In the genomic region with DNA sequence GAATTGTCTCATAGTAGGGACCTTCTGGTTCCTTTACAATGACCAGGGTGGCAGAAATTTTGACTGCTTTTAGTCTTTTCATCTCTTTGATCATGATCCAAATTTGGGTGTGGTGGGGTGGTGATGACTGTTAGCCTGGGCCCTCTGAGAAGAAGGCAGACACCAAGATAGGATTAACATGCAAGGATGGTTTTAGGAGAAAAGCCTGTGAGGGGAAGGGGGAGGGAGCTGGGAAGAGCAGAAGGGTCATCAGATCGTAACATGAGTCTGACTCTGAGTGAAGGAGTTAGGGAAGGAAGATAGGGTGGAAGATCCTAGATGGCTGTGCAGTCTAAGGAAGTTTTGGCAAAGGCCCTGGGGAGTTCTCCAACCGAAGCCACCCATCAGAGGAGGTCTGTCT, we compare ENCODE assay signal across 1 cellular context.
TF ChIP-seq lines count a peak whose summit lies in the region.

No MANE protein-coding gene starts in this region.

TF ChIP-seq in H1, 55 proteins besides CTCF, POLR2A, EP300 and RAD21:
- no peak for TF ChIP-seq RFX5 (IDR thresholded peaks at IDR 0.05; ENCODE audit: borderline replicate concordance, low read depth, low read length)
- TF ChIP-seq, protein P1, sequence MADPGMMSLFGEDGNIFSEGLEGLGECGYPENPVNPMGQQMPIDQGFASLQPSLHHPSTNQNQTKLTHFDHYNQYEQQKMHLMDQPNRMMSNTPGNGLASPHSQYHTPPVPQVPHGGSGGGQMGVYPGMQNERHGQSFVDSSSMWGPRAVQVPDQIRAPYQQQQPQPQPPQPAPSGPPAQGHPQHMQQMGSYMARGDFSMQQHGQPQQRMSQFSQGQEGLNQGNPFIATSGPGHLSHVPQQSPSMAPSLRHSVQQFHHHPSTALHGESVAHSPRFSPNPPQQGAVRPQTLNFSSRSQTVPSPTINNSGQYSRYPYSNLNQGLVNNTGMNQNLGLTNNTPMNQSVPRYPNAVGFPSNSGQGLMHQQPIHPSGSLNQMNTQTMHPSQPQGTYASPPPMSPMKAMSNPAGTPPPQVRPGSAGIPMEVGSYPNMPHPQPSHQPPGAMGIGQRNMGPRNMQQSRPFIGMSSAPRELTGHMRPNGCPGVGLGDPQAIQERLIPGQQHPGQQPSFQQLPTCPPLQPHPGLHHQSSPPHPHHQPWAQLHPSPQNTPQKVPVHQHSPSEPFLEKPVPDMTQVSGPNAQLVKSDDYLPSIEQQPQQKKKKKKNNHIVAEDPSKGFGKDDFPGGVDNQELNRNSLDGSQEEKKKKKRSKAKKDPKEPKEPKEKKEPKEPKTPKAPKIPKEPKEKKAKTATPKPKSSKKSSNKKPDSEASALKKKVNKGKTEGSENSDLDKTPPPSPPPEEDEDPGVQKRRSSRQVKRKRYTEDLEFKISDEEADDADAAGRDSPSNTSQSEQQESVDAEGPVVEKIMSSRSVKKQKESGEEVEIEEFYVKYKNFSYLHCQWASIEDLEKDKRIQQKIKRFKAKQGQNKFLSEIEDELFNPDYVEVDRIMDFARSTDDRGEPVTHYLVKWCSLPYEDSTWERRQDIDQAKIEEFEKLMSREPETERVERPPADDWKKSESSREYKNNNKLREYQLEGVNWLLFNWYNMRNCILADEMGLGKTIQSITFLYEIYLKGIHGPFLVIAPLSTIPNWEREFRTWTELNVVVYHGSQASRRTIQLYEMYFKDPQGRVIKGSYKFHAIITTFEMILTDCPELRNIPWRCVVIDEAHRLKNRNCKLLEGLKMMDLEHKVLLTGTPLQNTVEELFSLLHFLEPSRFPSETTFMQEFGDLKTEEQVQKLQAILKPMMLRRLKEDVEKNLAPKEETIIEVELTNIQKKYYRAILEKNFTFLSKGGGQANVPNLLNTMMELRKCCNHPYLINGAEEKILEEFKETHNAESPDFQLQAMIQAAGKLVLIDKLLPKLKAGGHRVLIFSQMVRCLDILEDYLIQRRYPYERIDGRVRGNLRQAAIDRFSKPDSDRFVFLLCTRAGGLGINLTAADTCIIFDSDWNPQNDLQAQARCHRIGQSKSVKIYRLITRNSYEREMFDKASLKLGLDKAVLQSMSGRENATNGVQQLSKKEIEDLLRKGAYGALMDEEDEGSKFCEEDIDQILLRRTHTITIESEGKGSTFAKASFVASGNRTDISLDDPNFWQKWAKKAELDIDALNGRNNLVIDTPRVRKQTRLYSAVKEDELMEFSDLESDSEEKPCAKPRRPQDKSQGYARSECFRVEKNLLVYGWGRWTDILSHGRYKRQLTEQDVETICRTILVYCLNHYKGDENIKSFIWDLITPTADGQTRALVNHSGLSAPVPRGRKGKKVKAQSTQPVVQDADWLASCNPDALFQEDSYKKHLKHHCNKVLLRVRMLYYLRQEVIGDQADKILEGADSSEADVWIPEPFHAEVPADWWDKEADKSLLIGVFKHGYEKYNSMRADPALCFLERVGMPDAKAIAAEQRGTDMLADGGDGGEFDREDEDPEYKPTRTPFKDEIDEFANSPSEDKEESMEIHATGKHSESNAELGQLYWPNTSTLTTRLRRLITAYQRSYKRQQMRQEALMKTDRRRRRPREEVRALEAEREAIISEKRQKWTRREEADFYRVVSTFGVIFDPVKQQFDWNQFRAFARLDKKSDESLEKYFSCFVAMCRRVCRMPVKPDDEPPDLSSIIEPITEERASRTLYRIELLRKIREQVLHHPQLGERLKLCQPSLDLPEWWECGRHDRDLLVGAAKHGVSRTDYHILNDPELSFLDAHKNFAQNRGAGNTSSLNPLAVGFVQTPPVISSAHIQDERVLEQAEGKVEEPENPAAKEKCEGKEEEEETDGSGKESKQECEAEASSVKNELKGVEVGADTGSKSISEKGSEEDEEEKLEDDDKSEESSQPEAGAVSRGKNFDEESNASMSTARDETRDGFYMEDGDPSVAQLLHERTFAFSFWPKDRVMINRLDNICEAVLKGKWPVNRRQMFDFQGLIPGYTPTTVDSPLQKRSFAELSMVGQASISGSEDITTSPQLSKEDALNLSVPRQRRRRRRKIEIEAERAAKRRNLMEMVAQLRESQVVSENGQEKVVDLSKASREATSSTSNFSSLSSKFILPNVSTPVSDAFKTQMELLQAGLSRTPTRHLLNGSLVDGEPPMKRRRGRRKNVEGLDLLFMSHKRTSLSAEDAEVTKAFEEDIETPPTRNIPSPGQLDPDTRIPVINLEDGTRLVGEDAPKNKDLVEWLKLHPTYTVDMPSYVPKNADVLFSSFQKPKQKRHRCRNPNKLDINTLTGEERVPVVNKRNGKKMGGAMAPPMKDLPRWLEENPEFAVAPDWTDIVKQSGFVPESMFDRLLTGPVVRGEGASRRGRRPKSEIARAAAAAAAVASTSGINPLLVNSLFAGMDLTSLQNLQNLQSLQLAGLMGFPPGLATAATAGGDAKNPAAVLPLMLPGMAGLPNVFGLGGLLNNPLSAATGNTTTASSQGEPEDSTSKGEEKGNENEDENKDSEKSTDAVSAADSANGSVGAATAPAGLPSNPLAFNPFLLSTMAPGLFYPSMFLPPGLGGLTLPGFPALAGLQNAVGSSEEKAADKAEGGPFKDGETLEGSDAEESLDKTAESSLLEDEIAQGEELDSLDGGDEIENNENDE (IDR thresholded peaks at IDR 0.05; ENCODE audit: insufficient replicate concordance, low read length), result no peak
- TF ChIP-seq, protein P2, sequence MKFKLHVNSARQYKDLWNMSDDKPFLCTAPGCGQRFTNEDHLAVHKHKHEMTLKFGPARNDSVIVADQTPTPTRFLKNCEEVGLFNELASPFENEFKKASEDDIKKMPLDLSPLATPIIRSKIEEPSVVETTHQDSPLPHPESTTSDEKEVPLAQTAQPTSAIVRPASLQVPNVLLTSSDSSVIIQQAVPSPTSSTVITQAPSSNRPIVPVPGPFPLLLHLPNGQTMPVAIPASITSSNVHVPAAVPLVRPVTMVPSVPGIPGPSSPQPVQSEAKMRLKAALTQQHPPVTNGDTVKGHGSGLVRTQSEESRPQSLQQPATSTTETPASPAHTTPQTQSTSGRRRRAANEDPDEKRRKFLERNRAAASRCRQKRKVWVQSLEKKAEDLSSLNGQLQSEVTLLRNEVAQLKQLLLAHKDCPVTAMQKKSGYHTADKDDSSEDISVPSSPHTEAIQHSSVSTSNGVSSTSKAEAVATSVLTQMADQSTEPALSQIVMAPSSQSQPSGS (IDR thresholded peaks at IDR 0.05; ENCODE audit: low read length), result no peak
- TF ChIP-seq RNF2 (IDR thresholded peaks at IDR 0.05; ENCODE audit: borderline replicate concordance, low read depth, low read length, missing control alignments, poor library complexity, severe bottlenecking), result no peak
- no peak for TF ChIP-seq TEAD4 (IDR thresholded peaks at IDR 0.05; ENCODE audit: low read depth, low read length)
- no peak for TF ChIP-seq GTF2F1 (IDR thresholded peaks at IDR 0.05; ENCODE audit: borderline replicate concordance, low read depth, low read length)
- TF ChIP-seq, protein P3, sequence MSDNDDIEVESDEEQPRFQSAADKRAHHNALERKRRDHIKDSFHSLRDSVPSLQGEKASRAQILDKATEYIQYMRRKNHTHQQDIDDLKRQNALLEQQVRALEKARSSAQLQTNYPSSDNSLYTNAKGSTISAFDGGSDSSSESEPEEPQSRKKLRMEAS (IDR thresholded peaks at IDR 0.05), result no peak
- TF ChIP-seq BRCA1 (IDR thresholded peaks at IDR 0.05; ENCODE audit: low read depth, low read length), result no peak
- no peak for TF ChIP-seq SIN3A (conservative IDR thresholded peaks at IDR 0.05 in 1 of 2, IDR thresholded peaks at IDR 0.05 in 1 of 2; ENCODE audit: low read depth in 1 of 2, low read length in 2 of 2)
- no peak for TF ChIP-seq HDAC2 (IDR thresholded peaks at IDR 0.05; ENCODE audit: borderline replicate concordance in 1 of 2, low read depth in 2 of 2, low read length in 2 of 2)
- TF ChIP-seq SP2 (IDR thresholded peaks at IDR 0.05; ENCODE audit: low read length), result no peak
- TF ChIP-seq TAF7 (optimal IDR thresholded peaks at IDR 0.05; ENCODE audit: borderline replicate concordance, low read depth, low read length), result no peak
